ENCODE assay signal across 8 cellular contexts in genomic region chr17:41835800-41836549, GRCh38. TPM values are rescaled to one million over a fixed set of nuclear protein-coding genes. Genes with fewer than 3 reads are reported as not detected.
A peak's percentile ranks its signal among the peaks of the same experiment; 100 is the strongest.
DNase-seq lines count a peak whose midpoint lies in the region; ATAC-seq and TF ChIP-seq lines count a peak whose summit lies in the region.

Gene NT5C3B (minus strand): TSS chr17:41836232. CDS start chr17:41836193, 39 bp downstream.

- no peak for TF ChIP-seq CTCF in AG04449 (IDR thresholded peaks at IDR 0.05; ENCODE audit: insufficient read depth, low read length, missing control alignments)
- TF ChIP-seq CTCF in choroid plexus epithelial cell (conservative IDR thresholded peaks at IDR 0.05; ENCODE audit: low read depth, low read length): no peak

- POLR2A ChIA-PET in AG04449 (lab: Yijun Ruan, JAX): interaction anchor here (0.6 to 1.3 kb wide), 2 partner anchors 29 kb away, joined by 3 to 6 read pairs; partner anchors contain the start of gene KLHL11

- no peaks in the 10 kb centered on the region for H3K27me3 ChIP-seq in MG63

- peaks cover 17% of the 10 kb centered on the region for H3K36me3 ChIP-seq in MG63

- CTCF ChIA-PET in AG04449 (lab: Yijun Ruan, JAX): no interaction called here

- peak; percentile 96 for ATAC-seq in left lobe of liver

- TF ChIP-seq POLR2A in GM19193 (IDR thresholded peaks at IDR 0.05; ENCODE audit: extremely low read depth, insufficient read depth, insufficient read length): peak; percentile 50

- DNase-seq in AG04449 (ENCODE audit: low read depth, low spot score): no peak
- DNase-seq in MG63: peak; percentile 66
- DNase-seq in activated CD4-positive, CD25-positive, alpha-beta regulatory T cell treated with anti-CD3 and anti-CD28 coated beads, Interleukin-2, amount 50 U/mL, for 72 hours: peak; percentile 68
- peak; percentile 13 for DNase-seq in choroid plexus epithelial cell (ENCODE audit: low read depth)
- peak; percentile 68 for DNase-seq in left lobe of liver (ENCODE audit: low spot score)
- peak; percentile 50 for DNase-seq in stimulated activated CD4-positive, alpha-beta T cell treated with anti-CD3 and anti-CD28 coated beads, Interleukin-1b, Interleukin-23, amount 100 ng/mL, for 48 hours
- no peak for DNase-seq in KG1 (lab: John Stamatoyannopoulos, UW)

- H3K4me3 ChIP-seq in AG04449 (ENCODE audit: low read depth, low read length) (peak within 1 kb of the TSS; percentile 80), MG63 (peak within 1 kb of the TSS; percentile 79), choroid plexus epithelial cell (ENCODE audit: low read depth, low read length) (peak within 1 kb of the TSS; percentile 78)

- no peaks in the 10 kb centered on the region for H3K9me3 ChIP-seq in MG63

RNA-seq across cellular contexts. Expression of gene NT5C3B, which starts in this region (rescaled TPM):
- 69.3 and 124 TPM in 2 replicates for total RNA-seq in MG63 (2014; rRNA removed; shearing (Covaris generic); ENCODE audit: low replicate concordance)
- 24.3 TPM for total RNA-seq in left lobe of liver

Comparison
In these comparisons a context has a peak if more than half of its experiments do, and no peak if none do; other contexts are left out.
1. DNase-seq: peak in MG63 (single experiment), activated CD4-positive, CD25-positive, alpha-beta regulatory T cell treated with anti-CD3 and anti-CD28 coated beads, Interleukin-2, amount 50 U/mL, for 72 hours (single experiment), choroid plexus epithelial cell (single experiment), left lobe of liver (single experiment) and stimulated activated CD4-positive, alpha-beta T cell treated with anti-CD3 and anti-CD28 coated beads, Interleukin-1b, Interleukin-23, amount 100 ng/mL, for 48 hours (single experiment); none in AG04449 (single experiment) and KG1 (single experiment).
2. Peak in every context shown above with its lines, with median percentiles within 50 percentile points of each other: H3K4me3 ChIP-seq.